In the genomic region with DNA sequence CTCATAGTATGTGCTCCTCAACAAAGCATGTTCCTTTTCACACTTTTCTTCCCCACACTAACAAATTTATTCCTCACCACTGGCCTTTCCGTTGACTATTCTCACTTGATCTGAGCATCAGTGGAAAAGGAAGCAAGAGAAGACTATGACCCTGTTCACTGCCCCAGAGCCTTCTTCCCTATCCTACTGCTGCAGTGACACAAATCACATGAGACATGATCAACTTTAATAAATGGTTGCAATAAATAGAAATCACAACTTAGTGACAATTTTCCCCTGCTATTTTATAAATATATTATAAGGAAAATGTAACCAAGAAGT, we compare ENCODE assay signal across 9 cellular contexts.
"Had no signal": no experiment of that assay in that cellular context is flagged by ENCODE, and none has a peak within 500 bp of the region (broad histone marks: within the 10 kb centered on the region; RNA-seq: fewer than 3 reads in every experiment).

No MANE protein-coding gene starts in this region.

- H3K9ac ChIP-seq: GM23248 had no signal

- DNase-seq: GM23248, GOT3, H7, HFFc6, IMR-90 had no signal

- ATAC-seq: HCT116, K562 had no signal

- H3K36me3 ChIP-seq: HAP-1 had no signal

- H3K9me3 ChIP-seq: HAP-1 had no signal

- H3K4me1 ChIP-seq: HAP-1 had no signal

- H3K27ac Mint-ChIP-seq: HFFc6 had no signal

- H3K4me3 Mint-ChIP-seq: HFFc6 had no signal

- H3K27ac ChIP-seq: GM23248, HL-60 had no signal

- H2AFZ ChIP-seq: GM23248 had no signal

- H3K4me3 ChIP-seq: GM23248, HAP-1, K562 had no signal

- H3K9me3 Mint-ChIP-seq: HFFc6 had no signal

- FAIRE-seq: K562 had no signal
